Comparison of ENCODE assay signal across 8 cellular contexts in genomic region chr19:38877781-38878574, GRCh38. TPM values are rescaled to one million over a fixed set of nuclear protein-coding genes. Genes with fewer than 3 reads are reported as not detected.
DNase-seq lines count a peak whose midpoint lies in the region; ATAC-seq and TF ChIP-seq lines count a peak whose summit lies in the region.

Gene RINL (minus strand): TSS chr19:38878275. CDS start chr19:38876742, 1,533 bp downstream.

- dilution Hi-C loops in IMR-90 (cut with HindIII; ENCODE audit: low sequenced_read_pairs, unreplicated experiment) = no loop called here

- H2BK120ac ChIP-seq in IMR-90 (ENCODE audit: low read depth, low read length) = no peak within 1 kb of the TSS

- no peak for TF ChIP-seq RAD21 in IMR-90 (IDR thresholded peaks at IDR 0.05; ENCODE audit: low read length)

- peak within 1 kb of the TSS; percentile 84 for H2AK9ac ChIP-seq in IMR-90 (replicated peaks; ENCODE audit: low read depth, low read length, poor library complexity)

- no peaks in the 10 kb centered on the region for H3K27me3 Mint-ChIP-seq in osteocyte (ENCODE audit: unreplicated experiment)

- no peak within 1 kb of the TSS for H2BK15ac ChIP-seq in IMR-90 (ENCODE audit: low read depth, low read length)

- H3K36me3 Mint-ChIP-seq in osteocyte (ENCODE audit: unreplicated experiment) = peaks cover 8% of the 10 kb centered on the region

- CTCF ChIA-PET in IMR-90 (lab: Yijun Ruan, JAX) = no interaction called here

- in situ Hi-C loops in IMR-90 (cut with MboI; ENCODE audit: low sequenced_read_pairs) = no loop called here

- WGBS in IMR-90 (ENCODE audit: extremely low coverage in 2 of 2, insufficient read length in 1 of 2), 2 experiments = 75% methylated on average over 2 of the region's 11 CpGs; no CpG with 5 or more reads in 1 of the 2 experiments

- H3K4me3 Mint-ChIP-seq in osteocyte (ENCODE audit: unreplicated experiment) = no peak within 1 kb of the TSS

- H3K23ac ChIP-seq in IMR-90 (ENCODE audit: low read depth, low read length) = no peak within 1 kb of the TSS

- TF ChIP-seq CTCF in IMR-90 (conservative IDR thresholded peaks at IDR 0.05; ENCODE audit: low read depth, low read length) (no peak), kidney epithelial cell (IDR thresholded peaks at IDR 0.05; ENCODE audit: insufficient read depth, low read length, poor library complexity, severe bottlenecking) (no peak), osteocyte (IDR thresholded peaks at IDR 0.05) (no peak)

- H3K27me3 ChIP-seq in IMR-90 (ENCODE audit: control insufficient read depth, insufficient read depth, low read length) (no peaks in the 10 kb centered on the region), kidney epithelial cell (ENCODE audit: control insufficient read depth, insufficient read depth, low read length) (no peaks in the 10 kb centered on the region)

- ATAC-seq in IMR-90 (ENCODE audit: low read depth) = no peak

- no peak within 1 kb of the TSS for H3K27ac Mint-ChIP-seq in osteocyte (ENCODE audit: unreplicated experiment)

- no peak within 1 kb of the TSS for H2BK20ac ChIP-seq in IMR-90 (ENCODE audit: low read depth, low read length)

- no peak within 1 kb of the TSS for H2AK5ac ChIP-seq in IMR-90 (ENCODE audit: low read depth, low read length)

- intact Hi-C loops in IMR-90 (cut with micrococcal nuclease) = no loop called here

- H4K8ac ChIP-seq in IMR-90 (ENCODE audit: low read depth in 2 of 2, low read length in 2 of 2) = no peak within 1 kb of the TSS

- POLR2A ChIA-PET in IMR-90 (lab: Charles Lee; ENCODE audit: unreplicated experiment) = no interaction called here

- H3K4me3 ChIP-seq in IMR-90 (ENCODE audit: insufficient read depth, low read depth, low read length) (no peak within 1 kb of the TSS), kidney epithelial cell (ENCODE audit: low read depth, low read length) (no peak within 1 kb of the TSS)

- H3K4ac ChIP-seq in IMR-90 (ENCODE audit: low read depth, low read length) = no peak within 1 kb of the TSS

- DNase-seq in IMR-90 = no peak
- peak; percentile 57 for DNase-seq in activated T-helper 9 cell treated with anti-CD3 and anti-CD28 coated beads, Interleukin-2, amount 50 U/mL, for 16 hours (ENCODE audit: low read depth)
- DNase-seq in kidney epithelial cell (ENCODE audit: low read depth) = no peak
- peak; percentile 49 for DNase-seq in stimulated activated CD8-positive, alpha-beta memory T cell treated with anti-CD3 and anti-CD28 coated beads, Interleukin-12 subunit alpha, Interleukin-12 subunit beta, amount 100 ng/mL, for 1 hour (ENCODE audit: low read depth)
- DNase-seq in osteocyte (ENCODE audit: extremely low spot score, unreplicated experiment) = no peak
- no peak for DNase-seq in H4 (ENCODE audit: low spot score)

- H3K14ac ChIP-seq in IMR-90 (replicated peaks; ENCODE audit: low read depth, low read length) = no peak within 1 kb of the TSS

- H3K9me3 ChIP-seq in ES-I3 (ENCODE audit: control insufficient read depth, insufficient read depth, low read length) (no peaks in the 10 kb centered on the region), IMR-90 (ENCODE audit: control insufficient read depth, insufficient read depth, low read length) (no peaks in the 10 kb centered on the region)

- H3K56ac ChIP-seq in IMR-90 (ENCODE audit: extremely low read depth, insufficient read depth, low read length) = no peak within 1 kb of the TSS

- H3K4me2 ChIP-seq in IMR-90 (ENCODE audit: low read depth, low read length) = no peak within 1 kb of the TSS

- H3K18ac ChIP-seq in IMR-90 (ENCODE audit: low read depth, low read length) = no peak within 1 kb of the TSS

- H3K9ac ChIP-seq in ES-I3 (ENCODE audit: low read depth, low read length) = peak within 1 kb of the TSS; percentile 45
- H3K9ac ChIP-seq in IMR-90 (ENCODE audit: low read depth, low read length) = no peak within 1 kb of the TSS

- no peaks in the 10 kb centered on the region for H3K79me1 ChIP-seq in IMR-90 (ENCODE audit: low read depth in 1 of 2, low read length in 2 of 2)

- no peak within 1 kb of the TSS for H4K91ac ChIP-seq in IMR-90 (ENCODE audit: insufficient read depth, low read depth, low read length)

- no peaks in the 10 kb centered on the region for H3K9me1 ChIP-seq in IMR-90 (ENCODE audit: insufficient read depth, low read length)

- no TSS peak for BruUV-seq in IMR-90 (replicated peaks; lab: Mats Ljungman, UMichigan)

- TF ChIP-seq POLR2A in IMR-90 (IDR thresholded peaks at IDR 0.05; ENCODE audit: low read depth, low read length) (no peak), Raji (IDR thresholded peaks at IDR 0.05; ENCODE audit: insufficient read depth, low read depth, low read length) (peak; percentile 86)

- no peaks in the 10 kb centered on the region for H3K9me3 Mint-ChIP-seq in osteocyte (ENCODE audit: unreplicated experiment)

- no peaks in the 10 kb centered on the region for H3K4me1 Mint-ChIP-seq in osteocyte (ENCODE audit: unreplicated experiment)

- no peak within 1 kb of the TSS for H2BK5ac ChIP-seq in IMR-90 (ENCODE audit: low read depth, low read length, poor library complexity, severe bottlenecking)

- H2AFZ ChIP-seq in IMR-90 (replicated peaks; ENCODE audit: low read length, poor library complexity) = no peak within 1 kb of the TSS

- H3K27ac ChIP-seq in IMR-90 (ENCODE audit: insufficient read depth, low read length) = no peak within 1 kb of the TSS

- H3K36me3 ChIP-seq in ES-I3 (ENCODE audit: insufficient read depth, low read length) (no peaks in the 10 kb centered on the region), IMR-90 (ENCODE audit: control insufficient read depth, insufficient read depth, low read length) (peaks cover 13% of the 10 kb centered on the region), kidney epithelial cell (ENCODE audit: control insufficient read depth, insufficient read depth, low read length) (no peaks in the 10 kb centered on the region)

- no peak within 1 kb of the TSS for H4K5ac ChIP-seq in IMR-90 (ENCODE audit: low read depth, low read length)

- H3K4me1 ChIP-seq in ES-I3 (ENCODE audit: insufficient read depth, low read length) (peaks cover 7% of the 10 kb centered on the region), IMR-90 (ENCODE audit: control insufficient read depth, insufficient read depth, low read length) (no peaks in the 10 kb centered on the region)

- no peaks in the 10 kb centered on the region for H4K20me1 ChIP-seq in IMR-90 (ENCODE audit: insufficient read depth, low read length)

TF ChIP-seq in IMR-90, 13 proteins besides CTCF, POLR2A, EP300 and RAD21:
- TF ChIP-seq SMC3 (IDR thresholded peaks at IDR 0.05; ENCODE audit: low read depth, low read length) (no peak), MAFK (IDR thresholded peaks at IDR 0.05; ENCODE audit: low read depth, low read length) (no peak), BHLHE40 (IDR thresholded peaks at IDR 0.05; ENCODE audit: low read depth, low read length) (no peak), CEBPB (IDR thresholded peaks at IDR 0.05; ENCODE audit: low read depth, low read length) (no peak), USF2 (IDR thresholded peaks at IDR 0.05; ENCODE audit: low read depth, low read length) (no peak), MAZ (IDR thresholded peaks at IDR 0.05; ENCODE audit: borderline replicate concordance, low read depth, low read length) (no peak), NFE2L2 (IDR thresholded peaks at IDR 0.05; ENCODE audit: low read depth, low read length) (no peak), FOS (IDR thresholded peaks at IDR 0.05; ENCODE audit: low read depth, low read length) (no peak), RFX5 (IDR thresholded peaks at IDR 0.05; ENCODE audit: low read depth, low read length) (no peak), MXI1 (IDR thresholded peaks at IDR 0.05; ENCODE audit: borderline replicate concordance, low read depth, low read length) (no peak), ELK1 (IDR thresholded peaks at IDR 0.05; ENCODE audit: borderline replicate concordance, low read depth, low read length) (no peak), CHD1 (IDR thresholded peaks at IDR 0.05; ENCODE audit: low read depth, low read length) (no peak), RCOR1 (IDR thresholded peaks at IDR 0.05; ENCODE audit: insufficient replicate concordance, low read length) (no peak)

RNA-seq across cellular contexts. Expression of gene RINL, which starts in this region (rescaled TPM):
- total RNA-seq in IMR-90 (2012; rRNA removed) (0.72 and 0.83 TPM in 2 replicates), kidney epithelial cell (21.0 and 21.6 TPM in 2 replicates), osteocyte (0.55 TPM in 1 of 2 replicates, not detected in the other)
- polyA plus RNA-seq in IMR-90 (2012; rRNA removed) = 1.2 and 1.9 TPM in 2 replicates
- 1.00 and 1.0 TPM in 2 replicates for polyA plus RNA-seq in IMR-90 (2012; cell fraction: cytosol; rRNA removed)
- 1.5 and 1.7 TPM in 2 replicates for polyA plus RNA-seq in IMR-90 (2012; cell fraction: nucleus; rRNA removed; ENCODE audit: low replicate concordance)
- total RNA-seq in H4 (2014; rRNA removed; shearing (Covaris generic)) = 0.23 and 1.2 TPM in 2 replicates

Comparison
In these comparisons a context has a peak if more than half of its experiments do, and no peak if none do; other contexts are left out.
1. RNA of gene RINL (total RNA-seq): 21.0 to 21.6 TPM in kidney epithelial cell; 0.23 to 1.2 TPM in H4, 0.72 to 0.83 TPM in IMR-90 and 0.55 TPM in osteocyte; every median in the first group is over 10 times any median in the second.
2. DNase-seq: peak in activated T-helper 9 cell treated with anti-CD3 and anti-CD28 coated beads, Interleukin-2, amount 50 U/mL, for 16 hours (single experiment) and stimulated activated CD8-positive, alpha-beta memory T cell treated with anti-CD3 and anti-CD28 coated beads, Interleukin-12 subunit alpha, Interleukin-12 subunit beta, amount 100 ng/mL, for 1 hour (single experiment); none in IMR-90 (single experiment), kidney epithelial cell (single experiment), osteocyte (single experiment) and H4 (single experiment).